Comparison of ENCODE assay signal across 20 cellular contexts in genomic region chr10:8981277-8981676, GRCh38.
"Had no signal": no experiment of that assay in that cellular context is flagged by ENCODE, and none has a peak within 500 bp of the region (broad histone marks: within the 10 kb centered on the region; RNA-seq: fewer than 3 reads in every experiment).

No MANE protein-coding gene starts in this region.

- H3K4me3 Mint-ChIP-seq: IgD-negative memory B cell had no signal

- H3K27ac Mint-ChIP-seq: IgD-negative memory B cell had no signal

- H3K36me3 Mint-ChIP-seq: IgD-negative memory B cell had no signal

- H3K27me3 Mint-ChIP-seq: IgD-negative memory B cell had no signal

- H3K4me1 Mint-ChIP-seq: IgD-negative memory B cell had no signal

- ATAC-seq: K562, Panc1, PC-3 had no signal

- H3K9me3 Mint-ChIP-seq: IgD-negative memory B cell had no signal

- DNase-seq: Kasumi-1, MM.1S, NCI-H1092 treated with DMSO at 0.1 percent for 48 hours, NCI-H1436, NCI-H187, NCI-H2029, NCI-H2081 treated with DMSO at 0.1 percent for 48 hours, NCI-H2171, NCI-H226, NCI-H446, NCI-H510A, NCI-H524 treated with DMSO at 0.1 percent for 48 hours, NCI-H69, NCI-H774, PC-3, SHP77, SK-N-SH had no signal
